16 cellular contexts compared by ENCODE assay signal in genomic region chr16:88830250-88830649, GRCh38. TPM values are rescaled to one million over a fixed set of nuclear protein-coding genes. Genes with fewer than 3 reads are reported as not detected.
A peak's percentile ranks its signal among the peaks of the same experiment; 100 is the strongest.
DNase-seq lines count a peak whose midpoint lies in the region; ATAC-seq and TF ChIP-seq lines count a peak whose summit lies in the region.
"Had no signal": no experiment of that assay in that cellular context is flagged by ENCODE, and none has a peak within 500 bp of the region (broad histone marks: within the 10 kb centered on the region; RNA-seq: fewer than 3 reads in every experiment).

No MANE protein-coding gene starts in this region.

- 75 to 96% methylated on average over 7 to 11 of the region's 11 CpGs for WGBS in body of pancreas, 2 donors
- 46% methylated on average over 8 of the region's 11 CpGs for WGBS in hepatocyte (ENCODE audit: low lambda C conversion rate, missing lambda C conversion rate)
- 55% methylated on average over 11 of the region's 11 CpGs for WGBS in prostate gland
- 69 to 71% methylated on average over 11 of the region's 11 CpGs for WGBS in thyroid gland, 2 donors

- intact Hi-C loops in body of pancreas (cut with DNase I) (no loop called here), prostate gland (cut with DNase I) (no loop called here), tibial artery (cut with DNase I; ENCODE audit: low total_unique reads) (no loop called here), thyroid gland (cut with DNase I) (no loop called here)

- no peaks in the 10 kb centered on the region for H3K79me2 ChIP-seq in hepatocyte

- no peaks in the 10 kb centered on the region for H3K9me3 ChIP-seq in body of pancreas
- no peaks in the 10 kb centered on the region for H3K9me3 ChIP-seq in hepatocyte (ENCODE audit: low read depth)
- H3K9me3 ChIP-seq in prostate gland: no peaks in the 10 kb centered on the region
- H3K9me3 ChIP-seq in tibial artery: no peaks in the 10 kb centered on the region
- H3K9me3 ChIP-seq in thyroid gland: no peaks in the 10 kb centered on the region
- H3K9me3 ChIP-seq: A549 had no signal

- H3K4me1 ChIP-seq in body of pancreas (no peaks in the 10 kb centered on the region), hepatocyte (ENCODE audit: insufficient read depth) (peaks cover 4% of the 10 kb centered on the region), prostate gland (replicated peaks) (no peaks in the 10 kb centered on the region), tibial artery (no peaks in the 10 kb centered on the region), thyroid gland (no peaks in the 10 kb centered on the region)
- H3K4me1 ChIP-seq: A549 had no signal

- no peak overlapping the region for H2AFZ ChIP-seq in hepatocyte
- H2AFZ ChIP-seq: GM23248 had no signal

- H3K4me2 ChIP-seq in hepatocyte: no peak overlapping the region
- H3K4me2 ChIP-seq: A549 had no signal

- TF ChIP-seq CTCF in body of pancreas (IDR thresholded peaks at IDR 0.05) (no peak), hepatocyte (IDR thresholded peaks at IDR 0.05; ENCODE audit: poor library complexity) (no peak), prostate gland (IDR thresholded peaks at IDR 0.05) (no peak), tibial artery (IDR thresholded peaks at IDR 0.05) (no peak), thyroid gland (IDR thresholded peaks at IDR 0.05) (no peak)

- no peak overlapping the region for H3K27ac ChIP-seq in body of pancreas
- H3K27ac ChIP-seq in hepatocyte: peak overlapping the region; percentile 90
- H3K27ac ChIP-seq in prostate gland: peak overlapping the region; percentile 38 to 45
- H3K27ac ChIP-seq in tibial artery: no peak overlapping the region
- no peak overlapping the region for H3K27ac ChIP-seq in thyroid gland
- H3K27ac ChIP-seq: A549, GM23248 had no signal

- H3K4me3 ChIP-seq in body of pancreas (no peak overlapping the region), hepatocyte (no peak overlapping the region), prostate gland (no peak overlapping the region), tibial artery (no peak overlapping the region), thyroid gland (replicated peaks in 1 of 3) (no peak overlapping the region)
- H3K4me3 ChIP-seq: A549, GM23248 had no signal

- DNase-seq in NCI-H2171 (lab: John Stamatoyannopoulos, UW) (peak; percentile 5), body of pancreas (no peak), hepatocyte (ENCODE audit: low spot score) (peak; percentile 81), prostate gland (ENCODE audit: low spot score) (no peak), tibial artery (no peak), thyroid gland (no peak), NCI-H526 treated with DMSO at 0.1 percent for 48 hours (lab: John Stamatoyannopoulos, UW) (no peak)
- DNase-seq in activated CD4-positive, alpha-beta T cell treated with anti-CD3 and anti-CD28 coated beads, Interleukin-2, amount 50 U/mL, for 1 hour: no peak
- DNase-seq: GM23248, NCI-H1436 treated with DMSO at 0.1 percent for 48 hours, NCI-H2081, NCI-H2227 treated with DMSO at 0.1 percent for 48 hours, NCI-H524 treated with DMSO at 0.1 percent for 48 hours, PC-3 had no signal

- TF ChIP-seq POLR2A in body of pancreas (IDR thresholded peaks at IDR 0.05): no peak
- TF ChIP-seq POLR2A in prostate gland (IDR thresholded peaks at IDR 0.05): no peak
- TF ChIP-seq POLR2A in thyroid gland (IDR thresholded peaks at IDR 0.05): no peak

- H4K20me1 ChIP-seq in hepatocyte (ENCODE audit: insufficient read depth, poor library complexity, severe bottlenecking): no peaks in the 10 kb centered on the region

- H3K36me3 ChIP-seq in body of pancreas (replicated peaks in 1 of 2; ENCODE audit: insufficient read depth in 1 of 2, low read depth in 2 of 2) (no peaks in the 10 kb centered on the region), hepatocyte (replicated peaks; ENCODE audit: insufficient read depth, low read depth) (no peaks in the 10 kb centered on the region), prostate gland (no peaks in the 10 kb centered on the region), tibial artery (peaks cover 10 to 73% (median 37%) of the 10 kb centered on the region in 3 donors), thyroid gland (no peaks in the 10 kb centered on the region)

- peak; percentile 31 for ATAC-seq in body of pancreas
- ATAC-seq: A549, PC-3 had no signal

- no peaks in the 10 kb centered on the region for H3K9me2 ChIP-seq in hepatocyte (replicated peaks; ENCODE audit: insufficient read depth)

- H3K27me3 ChIP-seq in body of pancreas: no peaks in the 10 kb centered on the region
- H3K27me3 ChIP-seq in hepatocyte: no peaks in the 10 kb centered on the region
- H3K27me3 ChIP-seq in prostate gland (replicated peaks; ENCODE audit: insufficient read depth): no peaks in the 10 kb centered on the region
- no peaks in the 10 kb centered on the region for H3K27me3 ChIP-seq in tibial artery
- H3K27me3 ChIP-seq in thyroid gland: no peaks in the 10 kb centered on the region

RNA-seq across cellular contexts. Expression of gene APRT, which starts 18.5 kb away (rescaled TPM):
- 100 to 1,000 TPM in 1 of 2 donors, 10 to 100 TPM in 1; 95.9 to 104 TPM for total RNA-seq in body of pancreas
- total RNA-seq in hepatocyte: 101 and 119 TPM in 2 replicates
- polyA plus RNA-seq in hepatocyte: 237 and 273 TPM in 2 replicates
- total RNA-seq in prostate gland: 100 to 1,000 TPM; 165 to 211 TPM
- total RNA-seq in thyroid gland: 100 to 1,000 TPM in 3 of 4 donors, 10 to 100 TPM in 1; 88.9 to 182 (median 118) TPM

RNA-seq across cellular contexts. Expression of gene GALNS, which starts 26.5 kb away (rescaled TPM):
- 10 to 100 TPM in 1 of 2 donors, 1 to 10 TPM in 1; 8.8 to 48.8 TPM for total RNA-seq in body of pancreas
- total RNA-seq in hepatocyte: 19.6 and 22.4 TPM in 2 replicates
- polyA plus RNA-seq in hepatocyte: 38.9 and 53.5 TPM in 2 replicates
- 10 to 100 TPM; 20.4 to 75.1 TPM for total RNA-seq in prostate gland
- total RNA-seq in thyroid gland: 10 to 100 TPM; 14.4 to 41.9 (median 33.0) TPM

RNA-seq across cellular contexts. Expression of gene CDT1, which starts 26.7 kb away (rescaled TPM):
- total RNA-seq in body of pancreas (1 to 10 TPM in 1 of 2 donors, not detected in 1; 7.6 TPM), hepatocyte (5.2 and 6.9 TPM in 2 replicates), prostate gland (1 to 10 TPM; 4.3 to 7.6 TPM), thyroid gland (1 to 10 TPM in 2 of 4 donors, under 1 TPM in 2; 0.33 to 1.8 (median 0.99) TPM)
- polyA plus RNA-seq in hepatocyte: 5.1 and 6.8 TPM in 2 replicates

RNA-seq across cellular contexts. Expression of gene TRAPPC2L, which starts 26.7 kb away (rescaled TPM):
- total RNA-seq in body of pancreas (10 to 100 TPM in 1 of 2 donors, 1 to 10 TPM in 1; 7.6 to 35.5 TPM), hepatocyte (58.7 and 70.8 TPM in 2 replicates), prostate gland (10 to 100 TPM; 23.7 to 38.9 TPM), thyroid gland (10 to 100 TPM; 18.9 to 50.4 (median 43.8) TPM)
- polyA plus RNA-seq in hepatocyte: 191 and 215 TPM in 2 replicates

RNA-seq across cellular contexts. Expression of gene PABPN1L, which starts 36.2 kb away (rescaled TPM):
- total RNA-seq in body of pancreas: not detected
- total RNA-seq in hepatocyte: not detected in 2 replicates
- not detected in 2 replicates for polyA plus RNA-seq in hepatocyte
- 1 to 10 TPM in 1 of 2 donors, not detected in 1; 4.1 TPM for total RNA-seq in prostate gland
- total RNA-seq in thyroid gland: not detected
- total RNA-seq: GM23248, HT-29, PC-3 had no signal
- polyA plus RNA-seq: A549, GM23248 had no signal

Comparison
In these comparisons a context has a peak if more than half of its experiments do, and no peak if none do; other contexts are left out.
1. DNase-seq: peak in NCI-H2171 (single experiment) and hepatocyte (single experiment); none in body of pancreas (0 of 4), prostate gland (single experiment), tibial artery (0 of 2), activated CD4-positive, alpha-beta T cell treated with anti-CD3 and anti-CD28 coated beads, Interleukin-2, amount 50 U/mL, for 1 hour (single experiment), thyroid gland (0 of 2) and NCI-H526 treated with DMSO at 0.1 percent for 48 hours (single experiment).
2. H3K27ac ChIP-seq: peak in hepatocyte (single experiment) and prostate gland (2 of 2); none in body of pancreas (0 of 4), tibial artery (0 of 2) and thyroid gland (0 of 3).